Comparison of ENCODE assay signal across 24 cellular contexts in genomic region chr1:84883286-84883685, GRCh38. TPM values are rescaled to one million over a fixed set of nuclear protein-coding genes. Genes with fewer than 3 reads are reported as not detected.
DNase-seq lines count a peak whose midpoint lies in the region; TF ChIP-seq lines count a peak whose summit lies in the region.
"Had no signal": no experiment of that assay in that cellular context is flagged by ENCODE, and none has a peak within 500 bp of the region (broad histone marks: within the 10 kb centered on the region; RNA-seq: fewer than 3 reads in every experiment).

No MANE protein-coding gene starts in this region.

- peak; percentile 3 for DNase-seq in Calu3
- peak; percentile 70 for DNase-seq in HT1080 (ENCODE audit: low read depth)
- no peak for DNase-seq in epithelial cell of prostate (ENCODE audit: low read depth, low spot score)
- DNase-seq in non-pigmented ciliary epithelial cell (ENCODE audit: low read depth) = peak; percentile 34
- DNase-seq in NCI-H1105 treated with DMSO at 0.1 percent for 48 hours (lab: John Stamatoyannopoulos, UW) = no peak
- no peak for DNase-seq in kidney tubule cell (ENCODE audit: low spot score)
- DNase-seq in activated naive CD8-positive, alpha-beta T cell treated with anti-CD3 and anti-CD28 coated beads for 36 hours = no peak
- no peak for DNase-seq in esophagus squamous epithelium (lab: John Stamatoyannopoulos, UW)
- DNase-seq: activated CD4-positive, alpha-beta T cell treated with anti-CD3 and anti-CD28 coated beads, Interleukin-2, amount 10 ng/mL, durations not matched to agents 7 days and 5 days; brain microvascular endothelial cell; cortex of kidney; MM.1S; NCI-H146; NCI-H82; psoas muscle; SJCRH30; stimulated activated CD4-positive, alpha-beta T cell treated with anti-CD3 and anti-CD28 coated beads, Interleukin-4, amount 100 ng/mL, for 24 hours; stimulated activated naive CD8-positive, alpha-beta T cell treated with anti-CD3 and anti-CD28 coated beads, Interleukin-15, amount 100 ng/mL, for 72 hours; T-helper 1 cell had no signal

- H3K27me3 Mint-ChIP-seq in Calu3 (ENCODE audit: unreplicated experiment) = no peaks in the 10 kb centered on the region
- peaks cover 3% of the 10 kb centered on the region for H3K27me3 Mint-ChIP-seq in activated naive CD8-positive, alpha-beta T cell treated with anti-CD3 and anti-CD28 coated beads for 36 hours

- H3K36me3 Mint-ChIP-seq in Calu3 (ENCODE audit: insufficient read depth, unreplicated experiment) = no peaks in the 10 kb centered on the region
- H3K36me3 Mint-ChIP-seq in activated naive CD8-positive, alpha-beta T cell treated with anti-CD3 and anti-CD28 coated beads for 36 hours = peaks cover 4% of the 10 kb centered on the region

- no peak overlapping the region for H3K4me3 Mint-ChIP-seq in Calu3 (ENCODE audit: low read depth, unreplicated experiment)
- no peak overlapping the region for H3K4me3 Mint-ChIP-seq in activated naive CD8-positive, alpha-beta T cell treated with anti-CD3 and anti-CD28 coated beads for 36 hours
- H3K4me3 Mint-ChIP-seq: activated CD4-positive, alpha-beta T cell treated with anti-CD3 and anti-CD28 coated beads, Interleukin-2, amount 10 ng/mL, durations not matched to agents 7 days and 5 days; activated T-helper 17 cell treated with anti-CD3 and anti-CD28 coated beads, Interleukin-2, amount 50 U/mL, for 72 hours; IgD-negative memory B cell; neural crest cell; stimulated activated naive CD8-positive, alpha-beta T cell treated with anti-CD3 and anti-CD28 coated beads, Interleukin-15, amount 100 ng/mL, for 72 hours had no signal

- no peaks in the 10 kb centered on the region for H3K9me3 ChIP-seq in esophagus squamous epithelium
- H3K9me3 ChIP-seq: SJCRH30 had no signal

- no TSS peak for BruUV-seq in Calu3 (replicated peaks; lab: Mats Ljungman, UMichigan)

- intact Hi-C loops in Calu3 (cut with micrococcal nuclease; ENCODE audit: unreplicated experiment) (loop anchor here (5.0 kb wide), 1 partner anchor 51 kb away; no protein-coding TSS in a partner anchor), esophagus squamous epithelium (cut with DNase I) (no loop called here)

- H3K4me1 Mint-ChIP-seq in Calu3 (ENCODE audit: low read depth, unreplicated experiment) = peaks cover 11% of the 10 kb centered on the region
- no peaks in the 10 kb centered on the region for H3K4me1 Mint-ChIP-seq in activated naive CD8-positive, alpha-beta T cell treated with anti-CD3 and anti-CD28 coated beads for 36 hours
- H3K4me1 Mint-ChIP-seq: activated T-helper 17 cell treated with anti-CD3 and anti-CD28 coated beads, Interleukin-2, amount 50 U/mL, for 72 hours; IgD-negative memory B cell; neural crest cell; stimulated activated naive CD8-positive, alpha-beta T cell treated with anti-CD3 and anti-CD28 coated beads, Interleukin-15, amount 100 ng/mL, for 72 hours had no signal

- CTCF ChIA-PET in Calu3 (lab: Charles Lee) = no interaction called here

- TF ChIP-seq POLR2A in esophagus squamous epithelium (IDR thresholded peaks at IDR 0.05) = no peak

- peak overlapping the region; percentile 69 for H3K27ac ChIP-seq in epithelial cell of prostate
- H3K27ac ChIP-seq in esophagus squamous epithelium = no peak overlapping the region
- H3K27ac ChIP-seq: brain microvascular endothelial cell, psoas muscle, SJCRH30, tibial nerve had no signal

- no peak overlapping the region for H3K27ac Mint-ChIP-seq in Calu3 (ENCODE audit: unreplicated experiment)
- H3K27ac Mint-ChIP-seq in activated naive CD8-positive, alpha-beta T cell treated with anti-CD3 and anti-CD28 coated beads for 36 hours = no peak overlapping the region
- H3K27ac Mint-ChIP-seq: activated CD4-positive, alpha-beta T cell treated with anti-CD3 and anti-CD28 coated beads, Interleukin-2, amount 10 ng/mL, durations not matched to agents 7 days and 5 days; activated T-helper 17 cell treated with anti-CD3 and anti-CD28 coated beads, Interleukin-2, amount 50 U/mL, for 72 hours; IgD-negative memory B cell; stimulated activated naive CD8-positive, alpha-beta T cell treated with anti-CD3 and anti-CD28 coated beads, Interleukin-15, amount 100 ng/mL, for 72 hours had no signal

- H3K4me3 ChIP-seq in esophagus squamous epithelium = no peak overlapping the region
- H3K4me3 ChIP-seq: psoas muscle, SJCRH30, tibial nerve had no signal

- H3K4me1 ChIP-seq in esophagus squamous epithelium = peaks cover 0 to 36% (median 17%) of the 10 kb centered on the region in 3 donors
- H3K4me1 ChIP-seq: psoas muscle, SJCRH30, tibial nerve had no signal

- H3K36me3 ChIP-seq in esophagus squamous epithelium = no peaks in the 10 kb centered on the region
- H3K36me3 ChIP-seq: brain microvascular endothelial cell, SJCRH30, tibial nerve had no signal

- H3K9me3 Mint-ChIP-seq in Calu3 (ENCODE audit: low read depth, unreplicated experiment) = peaks cover 3% of the 10 kb centered on the region
- H3K9me3 Mint-ChIP-seq in activated naive CD8-positive, alpha-beta T cell treated with anti-CD3 and anti-CD28 coated beads for 36 hours = peaks cover 1% of the 10 kb centered on the region
- H3K9me3 Mint-ChIP-seq: activated T-helper 17 cell treated with anti-CD3 and anti-CD28 coated beads, Interleukin-2, amount 50 U/mL, for 72 hours had no signal

- H3K27me3 ChIP-seq in esophagus squamous epithelium = no peaks in the 10 kb centered on the region
- H3K27me3 ChIP-seq: brain microvascular endothelial cell, SJCRH30, tibial nerve had no signal

- TF ChIP-seq CTCF in Calu3 (IDR thresholded peaks at IDR 0.05; ENCODE audit: unreplicated experiment) (no peak), esophagus squamous epithelium (IDR thresholded peaks at IDR 0.05) (no peak)

RNA-seq across cellular contexts. Expression of gene LPAR3, which starts 9.7 kb away (rescaled TPM):
- total RNA-seq in Calu3 (2022) = 13.2 and 14.0 TPM in 2 replicates
- 2.2 and 4.1 TPM in 2 replicates for total RNA-seq in HT1080 (2014; rRNA removed; shearing (Covaris generic))
- polyA plus RNA-seq in HT1080 (2015; cell fraction: cytosol; rRNA removed) = 8.7 and 10.0 TPM in 2 replicates
- 4.1 and 4.9 TPM in 2 replicates for polyA plus RNA-seq in HT1080 (2015; cell fraction: nucleus; rRNA removed)
- total RNA-seq in activated naive CD8-positive, alpha-beta T cell treated with anti-CD3 and anti-CD28 coated beads for 36 hours = 1 to 10 TPM; 1.1 to 1.4 TPM
- 10 to 100 TPM; 14.9 to 27.1 (median 19.5) TPM for total RNA-seq in esophagus squamous epithelium
- polyA plus RNA-seq: IgD-negative memory B cell, liver had no signal

Comparison
In these comparisons a context has a peak if more than half of its experiments do, and no peak if none do; other contexts are left out.
1. DNase-seq: peak in Calu3 (single experiment), HT1080 (single experiment) and non-pigmented ciliary epithelial cell (single experiment); none in epithelial cell of prostate (single experiment), NCI-H1105 treated with DMSO at 0.1 percent for 48 hours (single experiment), kidney tubule cell (single experiment), activated naive CD8-positive, alpha-beta T cell treated with anti-CD3 and anti-CD28 coated beads for 36 hours (single experiment) and esophagus squamous epithelium (single experiment).